21 cellular contexts compared by ENCODE assay signal in genomic region chr4:108700358-108700757, GRCh38. TPM values are rescaled to one million over a fixed set of nuclear protein-coding genes. Genes with fewer than 3 reads are reported as not detected.
DNase-seq lines count a peak whose midpoint lies in the region; ATAC-seq and TF ChIP-seq lines count a peak whose summit lies in the region.
"Had no signal": no experiment of that assay in that cellular context is flagged by ENCODE, and none has a peak within 500 bp of the region (broad histone marks: within the 10 kb centered on the region; RNA-seq: fewer than 3 reads in every experiment).

No MANE protein-coding gene starts in this region.

- DNase-seq in A673 (ENCODE audit: low spot score), result peak; percentile 31
- DNase-seq in H4 (ENCODE audit: low spot score), result peak; percentile 68
- peak; percentile 26 for DNase-seq in T1000 (lab: John Stamatoyannopoulos, UW)
- DNase-seq in fibroblast of the aortic adventitia (ENCODE audit: low read depth), result peak; percentile 84
- no peak for DNase-seq in NCI-H1048 (lab: John Stamatoyannopoulos, UW)
- no peak for DNase-seq in NCI-H2196 treated with DMSO at 0.1 percent for 48 hours (lab: John Stamatoyannopoulos, UW; ENCODE audit: unreplicated experiment)
- no peak for DNase-seq in stimulated activated CD4-positive, alpha-beta T cell treated with anti-CD3 and anti-CD28 coated beads, Interleukin-2, amount 100 ng/mL, for 48 hours
- DNase-seq: activated CD4-positive, alpha-beta T cell treated with anti-CD3 and anti-CD28 coated beads, Interleukin-2, amount 10 ng/mL, durations not matched to agents 7 days and 5 days; activated naive CD4-positive, alpha-beta T cell treated with anti-CD3 and anti-CD28 coated beads for 36 hours; activated T-cell treated with anti-CD3 and anti-CD28 coated beads for 4 hours; caudate nucleus; COR-L47; effector CD8-positive, alpha-beta T cell; H9; lower lobe of right lung; naive thymus-derived CD8-positive, alpha-beta T cell; NCI-H2081 treated with DMSO at 0.1 percent for 48 hours; NCI-H526; PC-9; stimulated activated naive CD4-positive, alpha-beta T cell treated with Interleukin-2 at 50 U/mL for 16 hours had no signal

- H3K4me1 ChIP-seq in A673 (ENCODE audit: insufficient read depth, low read length, poor library complexity, severe bottlenecking), result no peaks in the 10 kb centered on the region
- H3K4me1 ChIP-seq: lower lobe of right lung had no signal

- BruUV-seq in A673 (replicated peaks; lab: Mats Ljungman, UMichigan), result no TSS peak

- H3K27me3 ChIP-seq in A673 (replicated peaks; ENCODE audit: insufficient read depth, low read depth, low read length, poor library complexity), result no peaks in the 10 kb centered on the region

- H3K9me3 ChIP-seq in A673 (ENCODE audit: low read depth, low read length, poor library complexity, severe bottlenecking), result no peaks in the 10 kb centered on the region
- H3K9me3 ChIP-seq: lower lobe of right lung had no signal

- no peak overlapping the region for H3K27ac ChIP-seq in A673 (ENCODE audit: low read depth, low read length, poor library complexity, severe bottlenecking)
- H3K27ac ChIP-seq: lower lobe of right lung, PC-9 had no signal

- intact Hi-C loops in A673 (cut with micrococcal nuclease; ENCODE audit: unreplicated experiment), result no loop called here

- H3K36me3 ChIP-seq in A673 (ENCODE audit: insufficient read depth, low read length, poor library complexity, severe bottlenecking), result no peaks in the 10 kb centered on the region
- H3K36me3 ChIP-seq: lower lobe of right lung had no signal

- CTCF ChIA-PET in A673 (lab: Charles Lee), result no interaction called here

- POLR2A ChIA-PET in A673 (lab: Charles Lee; ENCODE audit: low non-redundant PET), result no interaction called here

- no peak for TF ChIP-seq CTCF in A673 (conservative IDR thresholded peaks at IDR 0.05; ENCODE audit: low read depth, low read length)
- no peak for TF ChIP-seq CTCF in fibroblast of the aortic adventitia (IDR thresholded peaks at IDR 0.05; ENCODE audit: insufficient read depth, low read length)

- no peak overlapping the region for H3K4me3 ChIP-seq in A673 (ENCODE audit: low read depth, low read length, poor library complexity, severe bottlenecking)
- no peak overlapping the region for H3K4me3 ChIP-seq in fibroblast of the aortic adventitia (ENCODE audit: low read depth, low read length)
- H3K4me3 ChIP-seq: lower lobe of right lung, PC-9 had no signal

- ATAC-seq in HG03095 (IDR thresholded peaks at IDR 0.05; ENCODE audit: unreplicated experiment), result no peak
- ATAC-seq: lower lobe of right lung; naive thymus-derived CD8-positive, alpha-beta T cell had no signal

RNA-seq across cellular contexts. Expression of gene OSTC, which starts 50.0 kb away (rescaled TPM):
- 130 and 137 TPM in 2 replicates for total RNA-seq in A673 (2021)
- 277 and 290 TPM in 2 replicates for total RNA-seq in H4 (2014; rRNA removed; shearing (Covaris generic))
- total RNA-seq in fibroblast of the aortic adventitia (ENCODE audit: low replicate concordance), result 186 and 331 TPM in 2 replicates

Comparison
In these comparisons a context has a peak if more than half of its experiments do, and no peak if none do; other contexts are left out.
1. DNase-seq: peak in A673 (single experiment), H4 (single experiment), T1000 (single experiment) and fibroblast of the aortic adventitia (single experiment); none in NCI-H1048 (single experiment), NCI-H2196 treated with DMSO at 0.1 percent for 48 hours (single experiment) and stimulated activated CD4-positive, alpha-beta T cell treated with anti-CD3 and anti-CD28 coated beads, Interleukin-2, amount 100 ng/mL, for 48 hours (0 of 2).